8 cellular contexts compared by ENCODE assay signal in the genomic region with DNA sequence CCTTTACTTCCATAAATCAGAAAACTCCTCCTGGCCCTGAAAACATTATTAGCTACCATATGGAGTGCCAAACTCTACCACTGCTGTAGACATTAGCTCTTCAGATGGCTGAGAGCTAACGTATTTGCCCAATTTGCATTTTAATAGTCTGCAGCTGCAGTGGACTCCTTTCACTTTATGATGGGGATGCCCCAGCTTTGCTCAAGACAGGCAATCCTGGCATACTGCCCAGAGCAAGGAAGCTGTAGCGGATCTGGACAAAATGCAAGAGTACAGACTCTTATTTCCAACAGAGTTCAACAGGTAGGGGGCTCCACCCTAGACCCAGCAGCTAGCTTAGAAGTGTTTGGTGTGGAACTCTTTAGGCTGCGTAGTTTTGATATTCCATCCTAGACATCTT.
DNase-seq lines count a peak whose midpoint lies in the region; ATAC-seq and TF ChIP-seq lines count a peak whose summit lies in the region.

No MANE protein-coding gene starts in this region.

- H3K9me3 ChIP-seq in Karpas-422 (ENCODE audit: low read length), result no peaks in the 10 kb centered on the region
- H3K9me3 ChIP-seq in adrenal gland (replicated peaks in 1 of 3), result no peaks in the 10 kb centered on the region
- H3K9me3 ChIP-seq in testis, result no peaks in the 10 kb centered on the region

- POLR2A ChIA-PET in GM10248 (lab: Yijun Ruan, JAX), result no interaction called here
- POLR2A ChIA-PET in activated CD4-positive, alpha-beta T cell treated with anti-CD3 and anti-CD28 coated beads for 36 hours (lab: Charles Lee), result no interaction called here

- H2AFZ ChIP-seq in Karpas-422 (ENCODE audit: low read length), result no peak overlapping the region

- peak; percentile 90 for ATAC-seq in GM21737 (IDR thresholded peaks at IDR 0.05; ENCODE audit: unreplicated experiment)
- no peak for ATAC-seq in stimulated activated effector memory CD8-positive, alpha-beta T cell treated with anti-CD3 and anti-CD28 coated beads, Interleukin-12 subunit alpha, Interleukin-12 subunit beta, amount 100 ng/mL, for 72 hours
- no peak for ATAC-seq in activated CD4-positive, alpha-beta T cell treated with anti-CD3 and anti-CD28 coated beads for 36 hours
- ATAC-seq in activated naive CD8-positive, alpha-beta T cell treated with anti-CD3 and anti-CD28 coated beads, Interleukin-2, amount 50 U/mL, for 24 hours, result no peak

- no peaks in the 10 kb centered on the region for H3K9me2 ChIP-seq in Karpas-422 (replicated peaks; ENCODE audit: insufficient read depth, low read length)

- H3K27me3 ChIP-seq in Karpas-422 (ENCODE audit: low read length) (no peaks in the 10 kb centered on the region), adrenal gland (no peaks in the 10 kb centered on the region), testis (no peaks in the 10 kb centered on the region)

- H3K27ac ChIP-seq in Karpas-422 (ENCODE audit: low read length), result 0 out of 2 replicates have a peak overlapping the region, but pooled peaks have one; percentile 6
- H3K27ac ChIP-seq in adrenal gland, result no peak overlapping the region
- H3K27ac ChIP-seq in testis, result no peak overlapping the region

- peak overlapping the region; percentile 33 for H3K4me2 ChIP-seq in Karpas-422 (ENCODE audit: low read depth, low read length, poor library complexity, severe bottlenecking)

- H3K79me2 ChIP-seq in Karpas-422 (ENCODE audit: low read length), result no peaks in the 10 kb centered on the region

- peak; percentile 48 for DNase-seq in GM10248 (ENCODE audit: extremely low spot score)
- peak; percentile 60 for DNase-seq in Karpas-422
- DNase-seq in adrenal gland, result peak; percentile 23 to 65 (median 34)
- DNase-seq in testis, result peak; percentile 49
- no peak for DNase-seq in stimulated activated effector memory CD8-positive, alpha-beta T cell treated with anti-CD3 and anti-CD28 coated beads, Interleukin-12 subunit alpha, Interleukin-12 subunit beta, amount 100 ng/mL, for 72 hours (ENCODE audit: low spot score in 2 of 2)
- DNase-seq in activated CD4-positive, alpha-beta T cell treated with anti-CD3 and anti-CD28 coated beads for 36 hours, result no peak
- no peak for DNase-seq in activated naive CD8-positive, alpha-beta T cell treated with anti-CD3 and anti-CD28 coated beads, Interleukin-2, amount 50 U/mL, for 24 hours

- H3K27ac Mint-ChIP-seq in stimulated activated effector memory CD8-positive, alpha-beta T cell treated with anti-CD3 and anti-CD28 coated beads, Interleukin-12 subunit alpha, Interleukin-12 subunit beta, amount 100 ng/mL, for 72 hours, result no peak overlapping the region
- no peak overlapping the region for H3K27ac Mint-ChIP-seq in activated CD4-positive, alpha-beta T cell treated with anti-CD3 and anti-CD28 coated beads for 36 hours
- no peak overlapping the region for H3K27ac Mint-ChIP-seq in activated naive CD8-positive, alpha-beta T cell treated with anti-CD3 and anti-CD28 coated beads, Interleukin-2, amount 50 U/mL, for 24 hours

- H3K36me3 ChIP-seq in Karpas-422 (ENCODE audit: insufficient read depth, low read length) (no peaks in the 10 kb centered on the region), adrenal gland (replicated peaks in 1 of 2) (no peaks in the 10 kb centered on the region), testis (ENCODE audit: low read depth, missing control alignments) (no peaks in the 10 kb centered on the region)

- H3K4me3 ChIP-seq in Karpas-422 (ENCODE audit: low read length), result no peak overlapping the region; the same call in 1 of the 2 replicates
- no peak overlapping the region for H3K4me3 ChIP-seq in adrenal gland
- H3K4me3 ChIP-seq in testis, result no peak overlapping the region

- no peak overlapping the region for H3K4me3 Mint-ChIP-seq in stimulated activated effector memory CD8-positive, alpha-beta T cell treated with anti-CD3 and anti-CD28 coated beads, Interleukin-12 subunit alpha, Interleukin-12 subunit beta, amount 100 ng/mL, for 72 hours
- no peak overlapping the region for H3K4me3 Mint-ChIP-seq in activated CD4-positive, alpha-beta T cell treated with anti-CD3 and anti-CD28 coated beads for 36 hours
- H3K4me3 Mint-ChIP-seq in activated naive CD8-positive, alpha-beta T cell treated with anti-CD3 and anti-CD28 coated beads, Interleukin-2, amount 50 U/mL, for 24 hours, result no peak overlapping the region

- no peaks in the 10 kb centered on the region for H3K9me3 Mint-ChIP-seq in stimulated activated effector memory CD8-positive, alpha-beta T cell treated with anti-CD3 and anti-CD28 coated beads, Interleukin-12 subunit alpha, Interleukin-12 subunit beta, amount 100 ng/mL, for 72 hours
- no peaks in the 10 kb centered on the region for H3K9me3 Mint-ChIP-seq in activated CD4-positive, alpha-beta T cell treated with anti-CD3 and anti-CD28 coated beads for 36 hours (ENCODE audit: low read depth)
- no peaks in the 10 kb centered on the region for H3K9me3 Mint-ChIP-seq in activated naive CD8-positive, alpha-beta T cell treated with anti-CD3 and anti-CD28 coated beads, Interleukin-2, amount 50 U/mL, for 24 hours

- no peaks in the 10 kb centered on the region for H3K27me3 Mint-ChIP-seq in activated CD4-positive, alpha-beta T cell treated with anti-CD3 and anti-CD28 coated beads for 36 hours
- H3K27me3 Mint-ChIP-seq in activated naive CD8-positive, alpha-beta T cell treated with anti-CD3 and anti-CD28 coated beads, Interleukin-2, amount 50 U/mL, for 24 hours, result no peaks in the 10 kb centered on the region

- CTCF ChIA-PET in GM10248 (lab: Yijun Ruan, JAX), result interaction anchor here (0.9 to 1.1 kb wide), 3 partner anchors 10 to 177 kb away, joined by 3 to 4 read pairs (median 3); no protein-coding TSS in a partner anchor
- CTCF ChIA-PET in activated CD4-positive, alpha-beta T cell treated with anti-CD3 and anti-CD28 coated beads for 36 hours (lab: Charles Lee), result interaction anchor here (0.9 kb wide), 1 partner anchor 12 kb away, joined by 3 read pairs; no protein-coding TSS in a partner anchor

- H3K4me1 ChIP-seq in Karpas-422 (ENCODE audit: low read length), result peaks cover 22% of the 10 kb centered on the region
- H3K4me1 ChIP-seq in adrenal gland (replicated peaks in 1 of 2), result no peaks in the 10 kb centered on the region
- no peaks in the 10 kb centered on the region for H3K4me1 ChIP-seq in testis

- no peaks in the 10 kb centered on the region for H4K20me1 ChIP-seq in Karpas-422 (ENCODE audit: insufficient read depth, low read depth, low read length)

- 64 to 72% (median 69%) methylated on average over 3 of the region's 3 CpGs for WGBS in adrenal gland, 4 donors
- 62 to 71% methylated on average over 3 of the region's 3 CpGs for WGBS in testis, 2 donors

- H3K4me1 Mint-ChIP-seq in stimulated activated effector memory CD8-positive, alpha-beta T cell treated with anti-CD3 and anti-CD28 coated beads, Interleukin-12 subunit alpha, Interleukin-12 subunit beta, amount 100 ng/mL, for 72 hours, result no peaks in the 10 kb centered on the region
- H3K4me1 Mint-ChIP-seq in activated CD4-positive, alpha-beta T cell treated with anti-CD3 and anti-CD28 coated beads for 36 hours, result no peaks in the 10 kb centered on the region
- H3K4me1 Mint-ChIP-seq in activated naive CD8-positive, alpha-beta T cell treated with anti-CD3 and anti-CD28 coated beads, Interleukin-2, amount 50 U/mL, for 24 hours, result peaks cover 7% of the 10 kb centered on the region

- no peak for TF ChIP-seq POLR2A in adrenal gland (IDR thresholded peaks at IDR 0.05)
- no peak for TF ChIP-seq POLR2A in testis (IDR thresholded peaks at IDR 0.05)

- intact Hi-C loops in adrenal gland (cut with DNase I) (no loop called here), testis (cut with DNase I; ENCODE audit: low total_unique reads) (no loop called here)
- intact Hi-C loops in activated CD4-positive, alpha-beta T cell treated with anti-CD3 and anti-CD28 coated beads for 36 hours (cut with DNase I, micrococcal nuclease), result no loop called here

- TF ChIP-seq CTCF in GM10248 (IDR thresholded peaks at IDR 0.05; ENCODE audit: control extremely low read depth, extremely low read depth, low read depth, missing control alignments), result no peak
- no peak for TF ChIP-seq CTCF in adrenal gland (IDR thresholded peaks at IDR 0.05)
- no peak for TF ChIP-seq CTCF in testis (IDR thresholded peaks at IDR 0.05)

- H3K9ac ChIP-seq in Karpas-422 (ENCODE audit: low read length), result no peak overlapping the region

- no peaks in the 10 kb centered on the region for H3K36me3 Mint-ChIP-seq in stimulated activated effector memory CD8-positive, alpha-beta T cell treated with anti-CD3 and anti-CD28 coated beads, Interleukin-12 subunit alpha, Interleukin-12 subunit beta, amount 100 ng/mL, for 72 hours
- H3K36me3 Mint-ChIP-seq in activated CD4-positive, alpha-beta T cell treated with anti-CD3 and anti-CD28 coated beads for 36 hours (ENCODE audit: low read depth), result peaks cover 2% of the 10 kb centered on the region
- H3K36me3 Mint-ChIP-seq in activated naive CD8-positive, alpha-beta T cell treated with anti-CD3 and anti-CD28 coated beads, Interleukin-2, amount 50 U/mL, for 24 hours (ENCODE audit: low read depth), result no peaks in the 10 kb centered on the region

Comparison
In these comparisons a context has a peak if more than half of its experiments do, and no peak if none do; other contexts are left out.
1. DNase-seq: peak in GM10248 (single experiment), Karpas-422 (single experiment), adrenal gland (7 of 7) and testis (single experiment); none in stimulated activated effector memory CD8-positive, alpha-beta T cell treated with anti-CD3 and anti-CD28 coated beads, Interleukin-12 subunit alpha, Interleukin-12 subunit beta, amount 100 ng/mL, for 72 hours (0 of 2), activated CD4-positive, alpha-beta T cell treated with anti-CD3 and anti-CD28 coated beads for 36 hours (single experiment) and activated naive CD8-positive, alpha-beta T cell treated with anti-CD3 and anti-CD28 coated beads, Interleukin-2, amount 50 U/mL, for 24 hours (single experiment).